In the genomic region with DNA sequence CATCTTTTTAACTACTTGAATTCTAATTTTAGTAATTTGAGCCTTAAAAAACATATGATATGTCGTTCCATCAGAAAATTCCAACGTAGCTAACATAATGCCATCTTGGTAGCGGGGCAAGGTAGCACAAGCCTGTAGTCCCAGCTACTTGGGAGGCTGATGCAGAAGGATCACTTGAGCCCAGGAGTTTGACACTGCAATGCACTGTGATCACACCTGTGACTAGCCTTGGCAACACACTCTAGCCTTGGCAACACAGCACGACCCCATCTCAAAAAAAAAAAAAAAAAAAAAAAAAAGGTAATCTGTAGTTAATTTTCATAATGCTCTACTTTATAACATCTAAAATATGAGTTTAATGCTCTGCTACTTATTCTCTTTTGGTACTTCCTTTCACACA, we compare ENCODE assay signal across 1 cellular context.
TF ChIP-seq lines count a peak whose summit lies in the region.

No MANE protein-coding gene starts in this region.

TF ChIP-seq in GM23338, 12 proteins besides CTCF, POLR2A, EP300 and RAD21:
- TF ChIP-seq STAT1 (IDR thresholded peaks at IDR 0.05; ENCODE audit: unreplicated experiment), result no peak
- no peak for TF ChIP-seq ZNF114 (CRISPR knock-in tag; IDR thresholded peaks at IDR 0.05)
- TF ChIP-seq ZNF331 (CRISPR knock-in tag; IDR thresholded peaks at IDR 0.05; ENCODE audit: low read depth), result no peak
- no peak for TF ChIP-seq POLR2AphosphoS5 (IDR thresholded peaks at IDR 0.05; ENCODE audit: low read depth)
